ENCODE assay signal across 1 cellular context in the genomic region with DNA sequence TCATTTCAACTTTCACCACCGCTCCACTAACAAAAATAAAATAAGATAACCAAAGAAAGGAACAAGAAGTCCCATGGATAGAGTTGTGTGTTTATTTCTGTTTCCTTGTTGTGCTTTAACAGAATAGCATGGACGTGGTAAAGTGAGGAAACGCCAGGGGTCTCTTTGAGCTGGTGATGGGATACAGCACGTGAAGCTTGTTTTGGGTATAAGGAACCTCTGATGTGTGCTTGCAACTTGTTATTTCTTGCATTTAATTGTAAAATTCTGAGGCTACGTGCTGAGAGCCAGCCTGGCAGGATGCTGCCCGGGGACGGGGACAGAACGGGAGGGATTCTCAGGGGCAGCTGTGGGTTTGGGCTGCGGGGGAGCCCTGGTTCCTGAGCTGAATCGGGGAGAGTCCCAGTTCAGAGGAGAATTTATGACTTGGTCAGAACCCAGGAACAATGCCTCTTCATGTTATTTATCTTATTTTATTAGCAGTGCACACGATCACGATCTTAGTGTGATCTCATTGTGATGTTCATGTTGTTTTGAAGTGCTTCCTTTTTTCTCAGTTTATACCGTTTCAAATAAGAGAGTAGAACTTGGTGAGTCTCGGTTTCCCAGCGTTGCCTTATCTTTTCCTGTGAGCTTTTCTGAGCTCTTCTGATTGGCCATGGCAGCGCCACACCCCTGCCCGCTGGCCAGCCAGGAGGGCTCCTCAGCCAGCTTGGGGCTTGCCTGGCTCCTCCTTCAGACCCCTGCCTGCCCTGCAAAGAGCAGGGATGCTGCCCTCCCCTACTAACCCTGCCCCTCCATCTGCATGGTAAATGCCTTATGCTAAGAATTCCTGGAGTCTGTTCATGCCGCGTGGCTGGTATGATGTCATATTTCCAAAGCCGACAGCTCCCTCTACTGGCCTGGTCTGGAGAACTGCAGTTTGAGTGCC.
TF ChIP-seq lines count a peak whose summit lies in the region.

No MANE protein-coding gene starts in this region.

TF ChIP-seq in SK-N-SH treated with all-trans-retinoic acid at 6 μM for 48 hours, 23 proteins besides CTCF, POLR2A, EP300 and RAD21 (continued from another document):
- no peak for TF ChIP-seq PATZ1 (CRISPR knock-in tag; IDR thresholded peaks at IDR 0.05; ENCODE audit: borderline replicate concordance)
- TF ChIP-seq CREB5 (CRISPR knock-in tag; IDR thresholded peaks at IDR 0.05; ENCODE audit: low read depth) = no peak
- TF ChIP-seq ZFP30 (CRISPR knock-in tag; IDR thresholded peaks at IDR 0.05) = no peak
